ENCODE assay signal across 14 cellular contexts in the genomic region with DNA sequence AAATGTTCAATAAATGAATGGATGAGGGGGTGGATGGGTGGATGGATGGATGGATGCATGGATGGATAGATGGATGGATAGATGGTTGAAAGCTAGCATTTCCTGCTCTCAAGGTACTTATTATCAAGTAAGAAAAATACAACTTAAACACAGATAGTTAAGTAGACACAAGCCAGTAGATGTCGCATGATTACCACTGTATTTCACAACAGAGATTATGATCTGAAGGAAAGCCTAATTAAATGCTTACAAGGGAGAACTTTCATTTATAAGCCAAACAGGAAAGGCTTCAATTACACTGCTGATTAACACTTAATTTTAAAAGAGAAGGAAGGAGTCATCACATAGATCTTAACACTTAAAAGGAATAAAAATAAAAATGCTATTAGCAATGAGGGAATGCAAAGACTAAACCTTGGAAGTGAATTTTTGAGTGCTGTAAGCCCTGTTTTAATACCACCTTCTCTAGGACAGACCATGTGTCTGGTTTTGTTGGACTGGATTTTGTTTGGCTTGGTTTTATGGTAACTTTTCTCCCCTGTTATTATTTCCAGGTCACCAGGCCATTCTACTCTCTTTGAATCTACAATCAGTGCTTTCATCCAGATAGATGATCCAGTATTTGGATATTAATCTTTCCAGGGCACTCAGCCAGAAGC.
DNase-seq lines count a peak whose midpoint lies in the region; ATAC-seq, FAIRE-seq and TF ChIP-seq lines count a peak whose summit lies in the region.
"Had no signal": no experiment of that assay in that cellular context is flagged by ENCODE, and none has a peak within 500 bp of the region (broad histone marks: within the 10 kb centered on the region; RNA-seq: fewer than 3 reads in every experiment).

No MANE protein-coding gene starts in this region.

- H3K4me3 ChIP-seq in foreskin fibroblast (ENCODE audit: low read depth in 1 of 2, low read length in 2 of 2) = no peak overlapping the region
- H3K4me3 ChIP-seq: K562 had no signal

- DNase-seq in A172 (ENCODE audit: low spot score) (peak; percentile 35), ELR (ENCODE audit: low read depth) (peak; percentile 60), RPMI7951 (ENCODE audit: low read depth) (peak; percentile 42), foreskin fibroblast (peak; percentile 29 to 57), HuH-7.5 (ENCODE audit: low spot score) (no peak), HuH-7 (ENCODE audit: low spot score) (no peak), RCC 7860 (ENCODE audit: low spot score) (no peak)
- DNase-seq: activated gamma-delta T cell treated with Interleukin-2 at 50 U/mL for 16 hours; NCI-H526; stimulated activated naive CD8-positive, alpha-beta T cell treated with anti-CD3 and anti-CD28 coated beads, Interleukin-15, Interleukin-2, amounts not matched to agents 100 U/mL and 50 U/mL, for 24 hours had no signal

- no peak for ATAC-seq in GM19397 (IDR thresholded peaks at IDR 0.05; ENCODE audit: unreplicated experiment)
- ATAC-seq: K562; natural killer cell treated with Interleukin-12 subunit alpha and Interleukin-12 subunit beta and Interleukin-15 and Interleukin-18, amount 100 ng/mL, for 72 hours; stimulated activated naive CD8-positive, alpha-beta T cell treated with anti-CD3 and anti-CD28 coated beads, Interleukin-15, Interleukin-2, amounts not matched to agents 100 U/mL and 50 U/mL, for 24 hours had no signal

- FAIRE-seq in RCC 7860 (lab: Jason Lieb, UNC) = no peak
- FAIRE-seq: GM12892, K562 had no signal

- TF ChIP-seq CTCF in foreskin fibroblast (IDR thresholded peaks at IDR 0.05; ENCODE audit: low read depth, low read length) = no peak

Comparison
In these comparisons a context has a peak if more than half of its experiments do, and no peak if none do; other contexts are left out.
1. DNase-seq: peak in A172 (single experiment), ELR (single experiment), RPMI7951 (single experiment) and foreskin fibroblast (2 of 2); none in HuH-7.5 (single experiment), HuH-7 (single experiment) and RCC 7860 (single experiment).